In genomic region chr19:13089857-13090507, GRCh38 we compare ENCODE assay signal across 21 cellular contexts. TPM values are rescaled to one million over a fixed set of nuclear protein-coding genes. Genes with fewer than 3 reads are reported as not detected.
DNase-seq lines count a peak whose midpoint lies in the region; ATAC-seq and TF ChIP-seq lines count a peak whose summit lies in the region.
"Had no signal": no experiment of that assay in that cellular context is flagged by ENCODE, and none has a peak within 500 bp of the region (broad histone marks: within the 10 kb centered on the region; RNA-seq: fewer than 3 reads in every experiment).

No MANE protein-coding gene starts in this region.

- no peak for TF ChIP-seq POLR2A in suprapubic skin (IDR thresholded peaks at IDR 0.05)

- no peak overlapping the region; a peak in 2 of 20 replicates for H3K4me3 ChIP-seq in BLaER1 treated with 17β-estradiol and CSF1 and Interleukin-3, amounts not matched to agents 10 nM and 100 nM
- H3K4me3 ChIP-seq in suprapubic skin = no peak overlapping the region
- H3K4me3 ChIP-seq: Peyer's patch had no signal

- peaks cover 49 to 73% (median 67%) of the 10 kb centered on the region in 10 experiments for H3K4me1 ChIP-seq in BLaER1 treated with 17β-estradiol and CSF1 and Interleukin-3, amounts not matched to agents 10 nM and 100 nM
- H3K4me1 ChIP-seq in suprapubic skin = peaks cover 65% of the 10 kb centered on the region
- H3K4me1 ChIP-seq: foreskin keratinocyte had no signal

- peaks cover 2% of the 10 kb centered on the region for H3K27me3 Mint-ChIP-seq in chondrocyte (ENCODE audit: low read depth)
- peaks cover 62% of the 10 kb centered on the region for H3K27me3 Mint-ChIP-seq in nephron (ENCODE audit: low read depth)
- peaks cover 5% of the 10 kb centered on the region for H3K27me3 Mint-ChIP-seq in activated CD4-positive, alpha-beta T cell treated with anti-CD3 and anti-CD28 coated beads for 36 hours

- DNase-seq in chondrocyte (ENCODE audit: low spot score) = no peak
- no peak for DNase-seq in suprapubic skin (ENCODE audit: low spot score in 2 of 2)
- no peak for DNase-seq in GM13976 (ENCODE audit: low spot score)
- no peak for DNase-seq in ACHN
- no peak for DNase-seq in activated CD4-positive, alpha-beta T cell treated with anti-CD3 and anti-CD28 coated beads for 36 hours
- DNase-seq: activated CD8-positive, alpha-beta memory T cell treated with anti-CD3 and anti-CD28 coated beads for 24 hours; Calu3; foreskin keratinocyte; GDM1; NCI-H1417 treated with DMSO at 0.1 percent for 48 hours; Peyer's patch; T-helper 1 cell had no signal

- H4K20me1 ChIP-seq in BLaER1 treated with 17β-estradiol and CSF1 and Interleukin-3, amounts not matched to agents 10 nM and 100 nM = peaks cover 0 to 15% (median 0%) of the 10 kb centered on the region in 11 experiments; a peak in 4 of 22 replicates

- peak overlapping the region in 9 of 11 experiments; percentile 79 to 100 (median 96); a peak in 19 of 22 replicates for H3K4me2 ChIP-seq in BLaER1 treated with 17β-estradiol and CSF1 and Interleukin-3, amounts not matched to agents 10 nM and 100 nM

- intact Hi-C loops in activated CD4-positive, alpha-beta T cell treated with anti-CD3 and anti-CD28 coated beads for 36 hours (cut with DNase I, micrococcal nuclease) = loop anchor here in 1 of 2 experiments (5.0 kb wide), 1 partner anchor 58 kb away; no protein-coding TSS in a partner anchor

- H3K9me3 Mint-ChIP-seq in chondrocyte (ENCODE audit: low read depth) (no peaks in the 10 kb centered on the region), nephron (no peaks in the 10 kb centered on the region)
- H3K9me3 Mint-ChIP-seq in activated CD4-positive, alpha-beta T cell treated with anti-CD3 and anti-CD28 coated beads for 36 hours (ENCODE audit: low read depth) = no peaks in the 10 kb centered on the region
- H3K9me3 Mint-ChIP-seq: activated T-helper 1 cell treated with anti-CD3 and anti-CD28 coated beads, Interleukin-12 subunit alpha, Interleukin-12 subunit beta, Interleukin-2, Interleukin-4 antibody, amounts not matched to agents 30 ng/mL and 10 ng/mL and 1 ng/mL, durations not matched to agents 14 hours and 24 hours and 36 hours; H9; natural killer cell treated with Interleukin-12 subunit alpha and Interleukin-12 subunit beta and Interleukin-15 and Interleukin-18, amount 100 ng/mL, for 72 hours had no signal

- ATAC-seq in activated CD4-positive, alpha-beta T cell treated with anti-CD3 and anti-CD28 coated beads for 36 hours = no peak
- ATAC-seq in HG03521 (IDR thresholded peaks at IDR 0.05; ENCODE audit: unreplicated experiment) = no peak

- POLR2A ChIA-PET in activated CD4-positive, alpha-beta T cell treated with anti-CD3 and anti-CD28 coated beads for 36 hours (lab: Charles Lee) = no interaction called here

- H3K4me1 Mint-ChIP-seq in chondrocyte (ENCODE audit: low read depth) (peaks cover 56% of the 10 kb centered on the region), nephron (peaks cover 38% of the 10 kb centered on the region)
- peaks cover 3% of the 10 kb centered on the region for H3K4me1 Mint-ChIP-seq in activated CD4-positive, alpha-beta T cell treated with anti-CD3 and anti-CD28 coated beads for 36 hours

- peak overlapping the region in 8 of 11 experiments; percentile 32 to 79 (median 72); a peak in 13 of 22 replicates for H3K27ac ChIP-seq in BLaER1 treated with 17β-estradiol and CSF1 and Interleukin-3, amounts not matched to agents 10 nM and 100 nM
- H3K27ac ChIP-seq in suprapubic skin = peak overlapping the region; percentile 51
- H3K27ac ChIP-seq: foreskin keratinocyte had no signal

- 33% methylated on average over 1 of the region's 12 CpGs for WGBS in suprapubic skin

- H3K4me3 Mint-ChIP-seq in chondrocyte (ENCODE audit: unreplicated experiment) (no peak overlapping the region), nephron (no peak overlapping the region)
- no peak overlapping the region for H3K4me3 Mint-ChIP-seq in activated CD4-positive, alpha-beta T cell treated with anti-CD3 and anti-CD28 coated beads for 36 hours
- H3K4me3 Mint-ChIP-seq: activated T-helper 1 cell treated with anti-CD3 and anti-CD28 coated beads, Interleukin-12 subunit alpha, Interleukin-12 subunit beta, Interleukin-2, Interleukin-4 antibody, amounts not matched to agents 30 ng/mL and 10 ng/mL and 1 ng/mL, durations not matched to agents 14 hours and 24 hours and 36 hours; H9; natural killer cell treated with Interleukin-12 subunit alpha and Interleukin-12 subunit beta and Interleukin-15 and Interleukin-18, amount 100 ng/mL, for 72 hours had no signal

- TF ChIP-seq CTCF in chondrocyte (IDR thresholded peaks at IDR 0.05) (no peak), nephron (IDR thresholded peaks at IDR 0.05; ENCODE audit: unreplicated experiment in 3 of 3) (no peak), suprapubic skin (IDR thresholded peaks at IDR 0.05) (no peak), GM13976 (IDR thresholded peaks at IDR 0.05; ENCODE audit: borderline replicate concordance, control extremely low read depth, extremely low read depth, insufficient read depth, missing control alignments) (no peak)

- no peaks in the 10 kb centered on the region for H3K9me3 ChIP-seq in BLaER1 treated with 17β-estradiol and CSF1 and Interleukin-3, amounts not matched to agents 10 nM and 100 nM (replicated peaks in 1 of 11)
- H3K9me3 ChIP-seq in suprapubic skin = no peaks in the 10 kb centered on the region
- H3K9me3 ChIP-seq: Peyer's patch had no signal

- H3K36me3 Mint-ChIP-seq in chondrocyte (ENCODE audit: low read depth) = peaks cover 19% of the 10 kb centered on the region
- no peaks in the 10 kb centered on the region for H3K36me3 Mint-ChIP-seq in nephron (ENCODE audit: low read depth)
- H3K36me3 Mint-ChIP-seq in activated CD4-positive, alpha-beta T cell treated with anti-CD3 and anti-CD28 coated beads for 36 hours (ENCODE audit: low read depth) = no peaks in the 10 kb centered on the region
- H3K36me3 Mint-ChIP-seq: natural killer cell treated with Interleukin-12 subunit alpha and Interleukin-12 subunit beta and Interleukin-15 and Interleukin-18, amount 100 ng/mL, for 72 hours had no signal

- H3K36me3 ChIP-seq in BLaER1 treated with 17β-estradiol and CSF1 and Interleukin-3, amounts not matched to agents 10 nM and 100 nM = peaks cover 0 to 12% (median 5%) of the 10 kb centered on the region in 11 experiments; a peak in 7 of 22 replicates
- peaks cover 41% of the 10 kb centered on the region for H3K36me3 ChIP-seq in suprapubic skin
- H3K36me3 ChIP-seq: WERI-Rb-1 had no signal

- H3K27ac Mint-ChIP-seq in chondrocyte (ENCODE audit: unreplicated experiment) (peak overlapping the region; percentile 85), nephron (peak overlapping the region; percentile 35 to 95 (median 67))
- H3K27ac Mint-ChIP-seq in activated CD4-positive, alpha-beta T cell treated with anti-CD3 and anti-CD28 coated beads for 36 hours = no peak overlapping the region
- H3K27ac Mint-ChIP-seq: activated T-helper 1 cell treated with anti-CD3 and anti-CD28 coated beads, Interleukin-12 subunit alpha, Interleukin-12 subunit beta, Interleukin-2, Interleukin-4 antibody, amounts not matched to agents 30 ng/mL and 10 ng/mL and 1 ng/mL, durations not matched to agents 14 hours and 24 hours and 36 hours; natural killer cell treated with Interleukin-12 subunit alpha and Interleukin-12 subunit beta and Interleukin-15 and Interleukin-18, amount 100 ng/mL, for 72 hours had no signal

- H3K27me3 ChIP-seq in BLaER1 treated with 17β-estradiol and CSF1 and Interleukin-3, amounts not matched to agents 10 nM and 100 nM = no peaks in the 10 kb centered on the region
- no peaks in the 10 kb centered on the region for H3K27me3 ChIP-seq in suprapubic skin
- H3K27me3 ChIP-seq: foreskin keratinocyte, Peyer's patch had no signal

- peak overlapping the region in 9 of 11 experiments; percentile 24 to 75 (median 63); a peak in 15 of 22 replicates for H3K9ac ChIP-seq in BLaER1 treated with 17β-estradiol and CSF1 and Interleukin-3, amounts not matched to agents 10 nM and 100 nM

- TF ChIP-seq EP300 in suprapubic skin (IDR thresholded peaks at IDR 0.05) = no peak

- CTCF ChIA-PET in activated CD4-positive, alpha-beta T cell treated with anti-CD3 and anti-CD28 coated beads for 36 hours (lab: Charles Lee) = interaction anchor here (0.7 to 2.9 kb wide), 6 partner anchors 21 to 114 kb away, joined by 3 to 9 read pairs (median 4); no protein-coding TSS in a partner anchor

- in situ Hi-C loops in GM13976 (cut with MboI; ENCODE audit: low sequenced_read_pairs, unreplicated experiment) (loop anchor here (5.0 kb wide), 1 partner anchor 113 kb away; no protein-coding TSS in a partner anchor), ACHN (cut with HindIII; ENCODE audit: low pct_ligation_motif_present, low pct_unique_long_range_greater_than_20kb, low sequenced_read_pairs) (no loop called here)

RNA-seq across cellular contexts. Expression of gene LYL1, which starts 12.7 kb away (rescaled TPM):
- total RNA-seq in chondrocyte (0.38 to 0.47 TPM in 2 of 3 replicates, not detected in the other), suprapubic skin (1 to 10 TPM; 1.5 to 2.7 (median 2.2) TPM)
- 1 to 10 TPM; 2.0 to 2.5 TPM for total RNA-seq in activated CD4-positive, alpha-beta T cell treated with anti-CD3 and anti-CD28 coated beads for 36 hours
- total RNA-seq: Calu3, HT1080, LHCN-M2 had no signal

RNA-seq across cellular contexts. Expression of gene TRMT1, which starts 26.6 kb away (rescaled TPM):
- total RNA-seq in chondrocyte = 25.4 to 35.8 TPM (median 28.9 TPM) in 3 replicates
- total RNA-seq in suprapubic skin = 10 to 100 TPM; 35.1 to 46.2 (median 40.6) TPM
- 10 to 100 TPM; 73.0 to 96.1 TPM for total RNA-seq in activated CD4-positive, alpha-beta T cell treated with anti-CD3 and anti-CD28 coated beads for 36 hours

RNA-seq across cellular contexts. Expression of gene NACC1, which starts 28.1 kb away (rescaled TPM):
- total RNA-seq in chondrocyte (45.2 to 49.5 TPM (median 47.3 TPM) in 3 replicates), suprapubic skin (10 to 100 TPM; 13.4 to 47.6 (median 35.3) TPM)
- total RNA-seq in activated CD4-positive, alpha-beta T cell treated with anti-CD3 and anti-CD28 coated beads for 36 hours = 10 to 100 TPM; 77.5 to 84.5 TPM
